In the genomic region with DNA sequence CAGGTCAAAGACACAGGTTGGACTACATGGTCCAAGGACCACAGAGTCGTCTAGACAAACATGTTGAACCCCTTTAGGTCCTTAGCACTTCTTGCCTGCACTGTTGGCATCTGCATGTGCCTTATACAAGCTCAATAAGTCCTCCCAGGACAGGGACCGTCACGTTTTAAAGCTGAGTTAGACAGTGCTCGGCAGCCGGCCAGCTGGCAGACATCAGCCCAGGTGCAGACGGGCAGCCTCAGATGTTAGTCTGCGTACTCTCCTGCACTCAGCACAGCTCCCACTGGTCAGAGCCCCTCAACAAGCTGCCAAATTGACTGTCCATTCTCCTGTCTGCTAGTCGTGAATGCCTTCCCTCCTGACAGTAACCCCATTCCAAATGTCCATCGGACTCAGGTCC, we compare ENCODE assay signal across 22 cellular contexts.
"Had no signal": no experiment of that assay in that cellular context is flagged by ENCODE, and none has a peak within 500 bp of the region (broad histone marks: within the 10 kb centered on the region; RNA-seq: fewer than 3 reads in every experiment).

No MANE protein-coding gene starts in this region.

- H3K27me3 Mint-ChIP-seq: activated CD4-positive, alpha-beta T cell treated with anti-CD3 and anti-CD28 coated beads, Interleukin-2, amount 10 ng/mL, durations not matched to agents 7 days and 5 days; activated CD8-positive, alpha-beta T cell treated with anti-CD3 and anti-CD28 coated beads for 36 hours; activated naive CD8-positive, alpha-beta T cell treated with anti-CD3 and anti-CD28 coated beads, Interleukin-2, amount 10 ng/mL, durations not matched to agents 7 days and 5 days; activated T-cell treated with anti-CD3 and anti-CD28 coated beads, Interleukin-2, amount 50 U/mL, for 24 hours; central memory CD8-positive, alpha-beta T cell; naive B cell; stimulated activated naive CD8-positive, alpha-beta T cell treated with anti-CD3 and anti-CD28 coated beads, Interleukin-15, Interleukin-2, amounts not matched to agents 100 ng/mL and 50 ng/mL, for 24 hours had no signal

- H3K4me1 Mint-ChIP-seq: neural progenitor cell had no signal

- ATAC-seq: activated CD4-positive, CD25-positive, alpha-beta regulatory T cell treated with anti-CD3 and anti-CD28 coated beads, Interleukin-2, amount 50 U/mL, for 24 hours; activated CD8-positive, alpha-beta T cell treated with anti-CD3 and anti-CD28 coated beads for 36 hours; esophagus mucosa; left lung; upper lobe of right lung had no signal

- DNase-seq: activated CD4-positive, alpha-beta T cell treated with anti-CD3 and anti-CD28 coated beads, Interleukin-2, amount 10 ng/mL, durations not matched to agents 7 days and 5 days; activated CD8-positive, alpha-beta T cell treated with anti-CD3 and anti-CD28 coated beads for 36 hours; activated naive CD4-positive, alpha-beta T cell treated with Interleukin-2 at 50 U/mL for 16 hours; activated naive CD8-positive, alpha-beta T cell treated with anti-CD3 and anti-CD28 coated beads, Interleukin-2, amount 10 ng/mL, durations not matched to agents 7 days and 5 days; activated T-cell treated with anti-CD3 and anti-CD28 coated beads, Interleukin-2, amount 50 U/mL, for 24 hours; amniotic stem cell; effector memory CD4-positive, alpha-beta T cell; foreskin melanocyte; kidney; left lung; naive B cell; stimulated activated CD4-positive, alpha-beta T cell treated with anti-CD3 and anti-CD28 coated beads, Interleukin-2, amount 100 ng/mL, for 48 hours; substantia nigra; thyroid gland; upper lobe of right lung had no signal

- H3K9me3 Mint-ChIP-seq: activated CD4-positive, alpha-beta T cell treated with anti-CD3 and anti-CD28 coated beads, Interleukin-2, amount 10 ng/mL, durations not matched to agents 7 days and 5 days; activated CD8-positive, alpha-beta T cell treated with anti-CD3 and anti-CD28 coated beads for 36 hours; activated naive CD8-positive, alpha-beta T cell treated with anti-CD3 and anti-CD28 coated beads, Interleukin-2, amount 10 ng/mL, durations not matched to agents 7 days and 5 days; activated T-cell treated with anti-CD3 and anti-CD28 coated beads, Interleukin-2, amount 50 U/mL, for 24 hours; central memory CD8-positive, alpha-beta T cell; naive B cell; neural progenitor cell; stimulated activated naive CD8-positive, alpha-beta T cell treated with anti-CD3 and anti-CD28 coated beads, Interleukin-15, Interleukin-2, amounts not matched to agents 100 ng/mL and 50 ng/mL, for 24 hours; T-helper 1 cell treated with Interleukin-12 subunit alpha and Interleukin-12 subunit beta and Interleukin-4 antibody, amounts not matched to agents 30 μg/mL and 1 μg/mL, for 36 hours had no signal

- H3K36me3 Mint-ChIP-seq: neural progenitor cell had no signal

- H3K27ac Mint-ChIP-seq: activated CD4-positive, alpha-beta T cell treated with anti-CD3 and anti-CD28 coated beads, Interleukin-2, amount 10 ng/mL, durations not matched to agents 7 days and 5 days; activated CD8-positive, alpha-beta T cell treated with anti-CD3 and anti-CD28 coated beads for 36 hours; activated T-cell treated with anti-CD3 and anti-CD28 coated beads, Interleukin-2, amount 50 U/mL, for 24 hours; neural progenitor cell; progenitor cell of endocrine pancreas; T-helper 1 cell treated with Interleukin-12 subunit alpha and Interleukin-12 subunit beta and Interleukin-4 antibody, amounts not matched to agents 30 μg/mL and 1 μg/mL, for 36 hours had no signal

- H3K4me3 Mint-ChIP-seq: activated CD4-positive, alpha-beta T cell treated with anti-CD3 and anti-CD28 coated beads, Interleukin-2, amount 10 ng/mL, durations not matched to agents 7 days and 5 days; activated CD8-positive, alpha-beta T cell treated with anti-CD3 and anti-CD28 coated beads for 36 hours; activated naive CD8-positive, alpha-beta T cell treated with anti-CD3 and anti-CD28 coated beads, Interleukin-2, amount 10 ng/mL, durations not matched to agents 7 days and 5 days; activated T-cell treated with anti-CD3 and anti-CD28 coated beads, Interleukin-2, amount 50 U/mL, for 24 hours; central memory CD8-positive, alpha-beta T cell; naive B cell; neural progenitor cell; stimulated activated naive CD8-positive, alpha-beta T cell treated with anti-CD3 and anti-CD28 coated beads, Interleukin-15, Interleukin-2, amounts not matched to agents 100 ng/mL and 50 ng/mL, for 24 hours; T-helper 1 cell treated with Interleukin-12 subunit alpha and Interleukin-12 subunit beta and Interleukin-4 antibody, amounts not matched to agents 30 μg/mL and 1 μg/mL, for 36 hours had no signal
